9 cellular contexts compared by ENCODE assay signal in the genomic region with DNA sequence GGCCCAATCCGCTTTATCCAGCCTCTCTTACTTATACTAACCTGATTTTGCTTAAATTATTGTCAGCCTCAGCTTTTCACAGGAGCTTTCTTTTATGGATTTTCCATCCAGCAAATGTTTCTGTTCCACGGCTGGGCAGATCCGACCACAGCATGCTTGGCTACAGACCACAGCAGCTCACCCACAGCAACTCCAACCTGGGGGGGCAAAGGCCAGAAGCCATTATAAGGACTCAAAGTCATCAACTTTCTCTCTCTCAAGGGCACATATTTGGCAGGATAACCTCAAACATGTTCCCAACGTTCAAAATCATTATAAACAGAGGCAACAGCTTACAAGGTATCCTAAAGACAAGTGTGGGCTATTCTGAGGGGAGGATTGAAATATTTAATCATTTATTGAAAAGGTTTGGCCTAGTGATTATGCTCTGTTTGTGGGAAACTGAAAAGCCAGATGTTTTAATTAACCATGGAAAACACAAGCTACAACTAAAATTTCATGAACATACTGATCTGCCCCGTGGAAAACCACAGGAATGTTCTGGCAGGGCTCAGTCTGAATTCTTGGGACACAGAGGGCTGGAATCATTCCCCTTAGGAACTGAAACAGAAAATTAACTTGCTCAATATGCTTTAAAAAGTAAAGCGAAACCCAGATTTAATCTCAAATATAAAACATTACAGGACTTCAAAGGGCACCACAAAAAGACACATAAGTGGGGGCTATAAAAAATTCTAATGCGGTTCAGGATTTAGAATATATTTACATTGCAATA.
DNase-seq lines count a peak whose midpoint lies in the region; ATAC-seq and TF ChIP-seq lines count a peak whose summit lies in the region.
"Had no signal": no experiment of that assay in that cellular context is flagged by ENCODE, and none has a peak within 500 bp of the region (broad histone marks: within the 10 kb centered on the region; RNA-seq: fewer than 3 reads in every experiment).

No MANE protein-coding gene starts in this region.

- ATAC-seq in natural killer cell (no peak), HG03175 (IDR thresholded peaks at IDR 0.05; ENCODE audit: unreplicated experiment) (no peak), GM19397 (IDR thresholded peaks at IDR 0.05; ENCODE audit: unreplicated experiment) (no peak)

- no peaks in the 10 kb centered on the region for H3K27me3 Mint-ChIP-seq in natural killer cell (ENCODE audit: low read depth in 2 of 2)

- no peak overlapping the region for H3K4me3 Mint-ChIP-seq in natural killer cell

- no peaks in the 10 kb centered on the region for H3K9me3 Mint-ChIP-seq in natural killer cell

- no peak overlapping the region for H3K4me3 ChIP-seq in astrocyte of the spinal cord (ENCODE audit: low read depth, low read length)
- H3K4me3 ChIP-seq in skin epidermis = no peak overlapping the region

- no peaks in the 10 kb centered on the region for H3K36me3 Mint-ChIP-seq in natural killer cell

- no peaks in the 10 kb centered on the region for H3K4me1 Mint-ChIP-seq in natural killer cell

- intact Hi-C loops in natural killer cell (cut with micrococcal nuclease) = no loop called here

- DNase-seq in H4 (ENCODE audit: low spot score) = peak; percentile 95
- peak; percentile 96 for DNase-seq in astrocyte of the spinal cord (ENCODE audit: low read depth, low spot score)
- DNase-seq in islet precursor cell = peak; percentile 79
- DNase-seq in natural killer cell = no peak
- DNase-seq in GF-D8 (lab: John Stamatoyannopoulos, UW) = no peak
- DNase-seq: glutamatergic neuron had no signal

- in situ Hi-C loops in astrocyte of the spinal cord (cut with HindIII; ENCODE audit: low sequenced_read_pairs) = no loop called here

- peak overlapping the region in 19 of 21 experiments; percentile 6 to 90 (median 64) for H3K27ac ChIP-seq in skin epidermis

- TF ChIP-seq CTCF in astrocyte of the spinal cord (IDR thresholded peaks at IDR 0.05; ENCODE audit: low read depth, low read length) (no peak), natural killer cell (IDR thresholded peaks at IDR 0.05) (no peak)

- no peak overlapping the region for H3K27ac Mint-ChIP-seq in natural killer cell

Comparison
In these comparisons a context has a peak if more than half of its experiments do, and no peak if none do; other contexts are left out.
1. DNase-seq: peak in H4 (single experiment), astrocyte of the spinal cord (single experiment) and islet precursor cell (single experiment); none in natural killer cell (single experiment) and GF-D8 (single experiment).